In genomic region chr1:12434686-12435085, GRCh38 we compare ENCODE assay signal across 10 cellular contexts.
DNase-seq lines count a peak whose midpoint lies in the region; ATAC-seq and TF ChIP-seq lines count a peak whose summit lies in the region.
"Had no signal": no experiment of that assay in that cellular context is flagged by ENCODE, and none has a peak within 500 bp of the region (broad histone marks: within the 10 kb centered on the region; RNA-seq: fewer than 3 reads in every experiment).

No MANE protein-coding gene starts in this region.

- H3K9me3 ChIP-seq in CD8-positive, alpha-beta T cell (ENCODE audit: low read length) = no peaks in the 10 kb centered on the region
- no peaks in the 10 kb centered on the region for H3K9me3 ChIP-seq in Panc1 (ENCODE audit: control insufficient read depth, insufficient read depth, low read depth, low read length)
- H3K9me3 ChIP-seq in effector memory CD4-positive, alpha-beta T cell (ENCODE audit: control insufficient read depth, low read length) = no peaks in the 10 kb centered on the region

- H3K27ac ChIP-seq in CD8-positive, alpha-beta T cell (ENCODE audit: low read depth, low read length) = no peak overlapping the region
- peak overlapping the region; percentile 78 for H3K27ac ChIP-seq in Panc1 (ENCODE audit: low read length)
- peak overlapping the region; percentile 47 for H3K27ac ChIP-seq in effector memory CD4-positive, alpha-beta T cell (ENCODE audit: insufficient read depth, low read length, poor library complexity, severe bottlenecking)

- ATAC-seq in CD8-positive, alpha-beta T cell = no peak
- no peak for ATAC-seq in Panc1
- ATAC-seq in GM18861 (IDR thresholded peaks at IDR 0.05; ENCODE audit: unreplicated experiment) = no peak
- no peak for ATAC-seq in HG02973 (IDR thresholded peaks at IDR 0.05; ENCODE audit: unreplicated experiment)

- H3K9me3 Mint-ChIP-seq in CD8-positive, alpha-beta T cell = peaks cover 3% of the 10 kb centered on the region

- peaks cover 84% of the 10 kb centered on the region for H3K4me1 Mint-ChIP-seq in CD8-positive, alpha-beta T cell (ENCODE audit: low read depth)

- no peaks in the 10 kb centered on the region for H3K27me3 Mint-ChIP-seq in CD8-positive, alpha-beta T cell (ENCODE audit: low read depth)

- in situ Hi-C loops in Panc1 (cut with HindIII; ENCODE audit: low pct_unique_long_range_greater_than_20kb, low sequenced_read_pairs) = no loop called here

- peak overlapping the region; percentile 32 for H3K4me3 ChIP-seq in CD8-positive, alpha-beta T cell (ENCODE audit: low read depth, low read length)
- H3K4me3 ChIP-seq in Panc1 (ENCODE audit: low read depth in 2 of 2, low read length in 2 of 2) (no peak overlapping the region), retinal pigment epithelial cell (ENCODE audit: low read length) (no peak overlapping the region)
- H3K4me3 ChIP-seq in effector memory CD4-positive, alpha-beta T cell (ENCODE audit: insufficient read depth, low read depth, low read length, poor library complexity, severe bottlenecking) = no peak overlapping the region

- POLR2A ChIA-PET in CD8-positive, alpha-beta T cell (lab: Charles Lee) = interaction anchor here (1.1 to 1.5 kb wide), 7 partner anchors 14 to 527 kb away, joined by 3 to 5 read pairs (median 4); no protein-coding TSS in a partner anchor
- POLR2A ChIA-PET in Panc1 (lab: Charles Lee) = interaction anchor here (0.7 kb wide), 1 partner anchor 67 kb away, joined by 5 read pairs; no protein-coding TSS in a partner anchor

- peak overlapping the region; percentile 87 for H3K27ac Mint-ChIP-seq in CD8-positive, alpha-beta T cell

- CTCF ChIA-PET in CD8-positive, alpha-beta T cell (lab: Charles Lee) = interaction anchor here (1.5 kb wide), 2 partner anchors 12 to 27 kb away, joined by 5 to 8 read pairs; no protein-coding TSS in a partner anchor
- CTCF ChIA-PET in Panc1 (lab: Charles Lee) = no interaction called here

- no peaks in the 10 kb centered on the region for H3K27me3 ChIP-seq in CD8-positive, alpha-beta T cell (ENCODE audit: insufficient read depth, low read length)
- no peaks in the 10 kb centered on the region for H3K27me3 ChIP-seq in Panc1 (ENCODE audit: control insufficient read depth, insufficient read depth, low read length)
- no peaks in the 10 kb centered on the region for H3K27me3 ChIP-seq in effector memory CD4-positive, alpha-beta T cell (replicated peaks; ENCODE audit: control insufficient read depth, insufficient read depth, low read length, poor library complexity, severe bottlenecking)

- BruUV-seq in Panc1 (replicated peaks; lab: Mats Ljungman, UMichigan) = no TSS peak

- no peaks in the 10 kb centered on the region for H3K36me3 ChIP-seq in CD8-positive, alpha-beta T cell (ENCODE audit: insufficient read depth, low read length)
- no peaks in the 10 kb centered on the region for H3K36me3 ChIP-seq in Panc1 (ENCODE audit: control insufficient read depth, insufficient read depth, low read length)
- no peaks in the 10 kb centered on the region for H3K36me3 ChIP-seq in effector memory CD4-positive, alpha-beta T cell (ENCODE audit: control insufficient read depth, insufficient read depth, low read length)

- TF ChIP-seq CTCF in CD8-positive, alpha-beta T cell (IDR thresholded peaks at IDR 0.05) = no peak
- no peak for TF ChIP-seq CTCF in Panc1 (IDR thresholded peaks at IDR 0.05)
- TF ChIP-seq CTCF in retinal pigment epithelial cell (conservative IDR thresholded peaks at IDR 0.05; ENCODE audit: low read depth, low read length) = no peak

- H3K4me3 Mint-ChIP-seq in CD8-positive, alpha-beta T cell = peak overlapping the region; percentile 54

- H3K4me1 ChIP-seq in CD8-positive, alpha-beta T cell (ENCODE audit: insufficient read depth, low read length) = peaks cover 64% of the 10 kb centered on the region
- H3K4me1 ChIP-seq in Panc1 (ENCODE audit: control insufficient read depth, insufficient read depth, low read length) = peaks cover 32% of the 10 kb centered on the region
- peaks cover 34% of the 10 kb centered on the region for H3K4me1 ChIP-seq in effector memory CD4-positive, alpha-beta T cell (ENCODE audit: control insufficient read depth, insufficient read depth, low read length, poor library complexity, severe bottlenecking)

- DNase-seq in CD8-positive, alpha-beta T cell = no peak
- no peak for DNase-seq in Panc1 (ENCODE audit: low read depth, low spot score)
- no peak for DNase-seq in effector memory CD4-positive, alpha-beta T cell
- peak; percentile 70 for DNase-seq in retinal pigment epithelial cell (ENCODE audit: low read depth)
- DNase-seq in midbrain (lab: John Stamatoyannopoulos, UW) = no peak
- no peak for DNase-seq in stimulated activated CD4-positive, alpha-beta T cell treated with anti-CD3 and anti-CD28 coated beads, Interleukin-2, amount 100 ng/mL, for 48 hours
- DNase-seq: DMS53, NCI-H524 had no signal

- peaks cover 5% of the 10 kb centered on the region for H3K36me3 Mint-ChIP-seq in CD8-positive, alpha-beta T cell

- intact Hi-C loops in CD8-positive, alpha-beta T cell (cut with DNase I, micrococcal nuclease) = loop anchor here (1.0 to 10.0 kb wide), 5 partner anchors 15 to 183 kb away; partner anchors contain the start of gene DHRS3 (in 1 of the 2)
- intact Hi-C loops in Panc1 (cut with micrococcal nuclease; ENCODE audit: unreplicated experiment) = no loop called here
